Comparison of ENCODE assay signal across 16 cellular contexts in the genomic region with DNA sequence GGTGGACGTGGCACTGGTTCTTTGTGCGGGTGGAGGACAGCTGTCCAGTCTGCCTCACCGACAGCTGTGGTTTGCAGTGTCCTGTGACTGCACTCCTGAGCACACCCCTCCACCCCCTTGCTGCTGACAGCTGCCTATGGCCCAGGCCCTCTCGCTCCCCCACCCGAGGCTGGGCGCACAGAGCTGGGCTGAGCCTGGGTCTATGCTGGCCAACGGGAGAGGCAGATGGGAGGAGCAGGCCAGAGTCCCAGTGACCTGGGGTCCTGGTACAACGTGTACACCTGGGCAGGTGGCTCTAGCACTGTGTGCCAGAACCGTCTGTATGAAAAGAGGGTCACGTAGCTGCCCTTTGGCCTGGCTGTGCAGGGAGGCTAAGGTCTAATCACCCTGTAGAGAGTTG. TPM values are rescaled to one million over a fixed set of nuclear protein-coding genes. Genes with fewer than 3 reads are reported as not detected.
DNase-seq lines count a peak whose midpoint lies in the region; ATAC-seq and TF ChIP-seq lines count a peak whose summit lies in the region.
"Had no signal": no experiment of that assay in that cellular context is flagged by ENCODE, and none has a peak within 500 bp of the region (broad histone marks: within the 10 kb centered on the region; RNA-seq: fewer than 3 reads in every experiment).

No MANE protein-coding gene starts in this region.

- peaks cover 5% of the 10 kb centered on the region for H3K4me1 ChIP-seq in psoas muscle

- H3K9me3 Mint-ChIP-seq in MCF 10A (ENCODE audit: unreplicated experiment) (no peaks in the 10 kb centered on the region), nephron progenitor cell (no peaks in the 10 kb centered on the region)
- H3K9me3 Mint-ChIP-seq: activated CD8-positive, alpha-beta T cell treated with anti-CD3 and anti-CD28 coated beads for 36 hours; CD4-positive, alpha-beta memory T cell had no signal

- no peaks in the 10 kb centered on the region for H3K9me3 ChIP-seq in psoas muscle
- H3K9me3 ChIP-seq: ascending aorta, neutrophil, SK-N-SH had no signal

- intact Hi-C loops in MCF 10A (cut with micrococcal nuclease): no loop called here
- intact Hi-C loops in psoas muscle (cut with DNase I): no loop called here

- DNase-seq in MCF 10A (ENCODE audit: unreplicated experiment) (no peak), left lobe of liver (ENCODE audit: low spot score) (peak; percentile 94), psoas muscle (no peak), nephron progenitor cell (no peak), hippocampal formation (lab: John Stamatoyannopoulos, UW) (no peak)
- DNase-seq: ACHN; activated CD8-positive, alpha-beta T cell treated with anti-CD3 and anti-CD28 coated beads for 36 hours; CD4-positive, alpha-beta memory T cell; dermis blood vessel endothelial cell; KBM-7; SK-N-SH had no signal

- WGBS in psoas muscle, 3 donors: 64 to 68% (median 67%) methylated on average over 10 of the region's 10 CpGs

- H3K27me3 ChIP-seq in psoas muscle (ENCODE audit: insufficient read depth in 3 of 3, low read length in 2 of 3): peaks cover 0 to 19% (median 0%) of the 10 kb centered on the region in 3 donors
- H3K27me3 ChIP-seq: ascending aorta, neutrophil had no signal

- H3K36me3 Mint-ChIP-seq in MCF 10A (ENCODE audit: insufficient read depth, unreplicated experiment) (peaks cover 64% of the 10 kb centered on the region), nephron progenitor cell (ENCODE audit: low read depth) (peaks cover 23% of the 10 kb centered on the region)
- H3K36me3 Mint-ChIP-seq: CD4-positive, alpha-beta memory T cell had no signal

- no peak for TF ChIP-seq CTCF in C4-2B (conservative IDR thresholded peaks at IDR 0.05)
- no peak for TF ChIP-seq CTCF in MCF 10A (IDR thresholded peaks at IDR 0.05; ENCODE audit: unreplicated experiment)
- TF ChIP-seq CTCF in psoas muscle (IDR thresholded peaks at IDR 0.05): no peak
- no peak for TF ChIP-seq CTCF in nephron progenitor cell (IDR thresholded peaks at IDR 0.05)

- TF ChIP-seq POLR2A in GM18505 (IDR thresholded peaks at IDR 0.05; ENCODE audit: borderline replicate concordance, extremely low read depth, insufficient read depth, insufficient read length): no peak

- no peak overlapping the region for H3K4me3 ChIP-seq in psoas muscle
- H3K4me3 ChIP-seq: ascending aorta had no signal

- POLR2A ChIA-PET in MCF 10A (lab: Yijun Ruan, JAX): interaction anchor here (0.5 to 1.2 kb wide), 3 partner anchors 14 to 637 kb away, joined by 3 to 4 read pairs (median 3); a partner anchor contains a TSS

- no TSS peak for BruUV-seq in MCF 10A (replicated peaks; lab: Mats Ljungman, UMichigan)

- CTCF ChIA-PET in MCF 10A (lab: Yijun Ruan, JAX): interaction anchor here (0.6 kb wide), 1 partner anchor 23 kb away, joined by 3 read pairs; no protein-coding TSS in a partner anchor

- peak; percentile 68 for ATAC-seq in left lobe of liver
- peak; percentile 16 to 59 (median 49) for ATAC-seq in psoas muscle
- no peak for ATAC-seq in GM21367 (IDR thresholded peaks at IDR 0.05; ENCODE audit: unreplicated experiment)
- ATAC-seq in GM18505 (IDR thresholded peaks at IDR 0.05; ENCODE audit: unreplicated experiment): no peak
- ATAC-seq: activated CD8-positive, alpha-beta T cell treated with anti-CD3 and anti-CD28 coated beads for 36 hours had no signal

- H3K27me3 Mint-ChIP-seq in MCF 10A (ENCODE audit: insufficient read depth, unreplicated experiment) (no peaks in the 10 kb centered on the region), nephron progenitor cell (ENCODE audit: low read depth, poor library complexity) (peaks cover 6% of the 10 kb centered on the region)
- H3K27me3 Mint-ChIP-seq: activated CD8-positive, alpha-beta T cell treated with anti-CD3 and anti-CD28 coated beads for 36 hours; CD4-positive, alpha-beta memory T cell had no signal

- no peaks in the 10 kb centered on the region for H3K36me3 ChIP-seq in psoas muscle (ENCODE audit: insufficient read depth in 1 of 2, low read depth in 1 of 2)
- H3K36me3 ChIP-seq: ascending aorta, neutrophil had no signal

- H3K4me1 Mint-ChIP-seq in MCF 10A (ENCODE audit: insufficient read depth, unreplicated experiment): peaks cover 12% of the 10 kb centered on the region
- H3K4me1 Mint-ChIP-seq in nephron progenitor cell: peaks cover 33% of the 10 kb centered on the region

- H3K27ac Mint-ChIP-seq in MCF 10A (ENCODE audit: low read depth, unreplicated experiment) (peak overlapping the region; percentile 42), nephron progenitor cell (no peak overlapping the region)
- H3K27ac Mint-ChIP-seq: activated CD8-positive, alpha-beta T cell treated with anti-CD3 and anti-CD28 coated beads for 36 hours; CD4-positive, alpha-beta memory T cell had no signal

- H3K27ac ChIP-seq in C4-2B (peak overlapping the region; percentile 27), psoas muscle (no peak overlapping the region)
- H3K27ac ChIP-seq: ascending aorta, neutrophil had no signal

- no peak overlapping the region for H3K4me3 Mint-ChIP-seq in MCF 10A (ENCODE audit: unreplicated experiment)
- H3K4me3 Mint-ChIP-seq in nephron progenitor cell: no peak overlapping the region
- H3K4me3 Mint-ChIP-seq: activated CD8-positive, alpha-beta T cell treated with anti-CD3 and anti-CD28 coated beads for 36 hours; CD4-positive, alpha-beta memory T cell had no signal

RNA-seq across cellular contexts. Expression of a gene that starts 30.5 kb away (rescaled TPM):
- total RNA-seq in MCF 10A (2022) (46.4 and 67.0 TPM in 2 replicates), left lobe of liver (101 TPM), psoas muscle (10 to 100 TPM in 2 of 4 donors, 1 to 10 TPM in 2; 4.7 to 28.9 (median 10.0) TPM)
- 10 to 100 TPM in 1 of 3 donors, 1 to 10 TPM in 2; 3.9 to 13.5 (median 6.5) TPM for polyA plus RNA-seq in psoas muscle

Comparison
In these comparisons a context has a peak if more than half of its experiments do, and no peak if none do; other contexts are left out.
1. ATAC-seq: peak in left lobe of liver (single experiment) and psoas muscle (4 of 4); none in GM21367 (single experiment) and GM18505 (single experiment).